In the genomic region with DNA sequence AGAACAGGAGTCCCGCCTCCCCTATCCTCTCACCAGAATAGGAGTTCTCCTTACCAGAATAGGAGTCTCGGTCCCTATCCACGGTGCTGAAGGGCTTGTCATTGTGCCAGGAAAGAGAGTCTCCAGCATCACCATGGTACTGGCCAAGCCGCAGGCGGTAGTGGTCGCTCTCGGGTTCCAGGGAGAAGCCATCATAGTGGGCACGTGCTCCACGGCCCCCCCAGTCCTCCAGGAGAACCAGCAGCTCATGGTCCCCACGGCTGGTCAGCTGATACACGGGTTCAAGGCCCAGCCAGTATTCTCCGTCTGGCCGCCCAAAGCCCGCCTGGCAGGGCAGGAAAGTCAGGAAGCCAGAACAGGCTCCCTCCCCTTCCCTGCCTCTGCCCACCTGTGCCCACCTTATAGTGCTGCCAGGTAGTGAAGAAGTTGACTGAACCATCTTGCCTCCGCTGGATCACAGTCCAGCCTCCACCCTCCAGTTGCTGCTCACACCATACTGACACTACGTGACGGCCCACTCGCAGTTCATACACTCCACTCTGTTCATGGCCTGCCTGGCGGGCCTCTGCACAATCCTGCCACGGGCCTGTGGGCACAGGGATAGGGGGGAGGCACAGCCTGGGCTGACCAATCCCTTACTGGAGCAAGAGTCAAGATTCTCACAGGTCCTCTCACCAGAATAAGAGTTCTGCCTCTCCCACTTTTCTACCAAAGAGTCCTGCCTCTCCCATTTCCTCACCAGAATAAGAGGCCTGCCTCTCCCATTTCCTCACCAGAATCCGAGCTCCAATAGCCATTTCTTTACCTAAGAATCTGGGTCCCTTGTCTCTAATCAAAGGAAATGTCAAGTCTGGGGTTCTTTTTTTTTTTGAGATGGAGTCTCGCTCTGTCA, we compare ENCODE assay signal across 16 cellular contexts. TPM values are rescaled to one million over a fixed set of nuclear protein-coding genes. Genes with fewer than 3 reads are reported as not detected.
DNase-seq lines count a peak whose midpoint lies in the region; ATAC-seq and TF ChIP-seq lines count a peak whose summit lies in the region.
"Had no signal": no experiment of that assay in that cellular context is flagged by ENCODE, and none has a peak within 500 bp of the region (broad histone marks: within the 10 kb centered on the region; RNA-seq: fewer than 3 reads in every experiment).

No MANE protein-coding gene starts in this region.

- H4K20me1 ChIP-seq in GM23338 (replicated peaks; ENCODE audit: insufficient read depth), result no peaks in the 10 kb centered on the region; the same call in 1 of the 2 replicates

- H3K27me3 Mint-ChIP-seq in GM23338 (ENCODE audit: insufficient read depth, low read depth, poor library complexity), result peaks cover 28% of the 10 kb centered on the region
- H3K27me3 Mint-ChIP-seq in memory B cell, result no peaks in the 10 kb centered on the region
- H3K27me3 Mint-ChIP-seq in CD8-positive, alpha-beta memory T cell, result no peaks in the 10 kb centered on the region

- no peak overlapping the region for H2AFZ ChIP-seq in GM23338

- H3K9me2 ChIP-seq in GM23338 (ENCODE audit: insufficient read depth), result no peaks in the 10 kb centered on the region

- H3K4me1 Mint-ChIP-seq in GM23338 (no peaks in the 10 kb centered on the region; the same call in 2 of the 3 replicates), memory B cell (peaks cover 25% of the 10 kb centered on the region)
- peaks cover 10 to 37% (median 20%) of the 10 kb centered on the region in 3 donors for H3K4me1 Mint-ChIP-seq in CD8-positive, alpha-beta memory T cell

- H3K36me3 Mint-ChIP-seq in GM23338 (ENCODE audit: low read depth) (peaks cover 15% of the 10 kb centered on the region), memory B cell (peaks cover 29% of the 10 kb centered on the region)
- peaks cover 0 to 46% (median 10%) of the 10 kb centered on the region in 3 donors for H3K36me3 Mint-ChIP-seq in CD8-positive, alpha-beta memory T cell

- H3K79me2 ChIP-seq in GM23338 (replicated peaks; ENCODE audit: insufficient read depth), result no peaks in the 10 kb centered on the region

- H3K4me2 ChIP-seq in GM23338, result no peak overlapping the region

- H3K27ac Mint-ChIP-seq in GM23338 (no peak overlapping the region), memory B cell (peak overlapping the region; percentile 89)
- H3K27ac Mint-ChIP-seq in CD8-positive, alpha-beta memory T cell, result peak overlapping the region in 2 of 8 donors; percentile 29 to 88

- H3K36me3 ChIP-seq in GM23338 (ENCODE audit: insufficient read depth) (no peaks in the 10 kb centered on the region), adrenal gland (replicated peaks in 1 of 2) (peaks cover 0 to 35% of the 10 kb centered on the region in 2 donors)
- H3K36me3 ChIP-seq in CD8-positive, alpha-beta memory T cell (ENCODE audit: insufficient read depth, low read length), result peaks cover 13% of the 10 kb centered on the region

- H3K4me3 Mint-ChIP-seq in GM23338 (no peak overlapping the region), memory B cell (no peak overlapping the region)
- H3K4me3 Mint-ChIP-seq in CD8-positive, alpha-beta memory T cell, result peak overlapping the region in 1 of 7 donors; percentile 42

- DNase-seq in Daoy (ENCODE audit: low read depth) (peak; percentile 9), GM23338 (ENCODE audit: low spot score) (peak; percentile 54), adrenal gland (peak in 4 of 7 donors; percentile 15 to 58 (median 30)), memory B cell (ENCODE audit: low spot score in 2 of 2) (no peak), CD1c-positive myeloid dendritic cell (ENCODE audit: extremely low spot score) (no peak), NCI-H526 (lab: John Stamatoyannopoulos, UW) (no peak)
- DNase-seq in CD8-positive, alpha-beta memory T cell, result no peak
- DNase-seq: activated CD4-positive, alpha-beta T cell treated with anti-CD3 and anti-CD28 coated beads, Interleukin-2, amount 50 U/mL, for 4 hours; amygdala; cerebellar nuclear complex; MG63; NCI-H2081; NCI-H774; RPMI8226; stimulated activated CD4-positive, alpha-beta T cell treated with anti-CD3 and anti-CD28 coated beads, Interleukin-1b, Interleukin-23, amount 100 ng/mL, for 48 hours had no signal

- no peak for TF ChIP-seq CTCF in GM23338 (conservative IDR thresholded peaks at IDR 0.05; ENCODE audit: low read depth in 2 of 2)
- no peak for TF ChIP-seq CTCF in adrenal gland (IDR thresholded peaks at IDR 0.05)

- H3K27ac ChIP-seq in GM23338 (ENCODE audit: low read depth), result no peak overlapping the region
- H3K27ac ChIP-seq in adrenal gland, result no peak overlapping the region
- H3K27ac ChIP-seq in CD8-positive, alpha-beta memory T cell (ENCODE audit: low read depth, low read length), result no peak overlapping the region

- POLR2A ChIA-PET in CD8-positive, alpha-beta memory T cell (lab: Charles Lee), result no interaction called here

- 85 to 91% (median 89%) methylated on average over 11 to 22 of the region's 22 CpGs for WGBS in adrenal gland, 4 donors

- no peaks in the 10 kb centered on the region for H3K9me3 ChIP-seq in adrenal gland (replicated peaks in 1 of 3)
- no peaks in the 10 kb centered on the region for H3K9me3 ChIP-seq in CD8-positive, alpha-beta memory T cell (ENCODE audit: low read length)
- H3K9me3 ChIP-seq: MG63 had no signal

- peaks cover 29% of the 10 kb centered on the region for H3K27me3 ChIP-seq in GM23338 (ENCODE audit: insufficient read depth)
- H3K27me3 ChIP-seq in adrenal gland, result no peaks in the 10 kb centered on the region
- H3K27me3 ChIP-seq in CD8-positive, alpha-beta memory T cell (ENCODE audit: insufficient read depth, low read length, poor library complexity, severe bottlenecking), result no peaks in the 10 kb centered on the region

- ATAC-seq in GM23338 (no peak), memory B cell (ENCODE audit: low read depth) (no peak)

- intact Hi-C loops in adrenal gland (cut with DNase I), result no loop called here

- H3K4me3 ChIP-seq in GM23338, result no peak overlapping the region
- no peak overlapping the region for H3K4me3 ChIP-seq in adrenal gland
- no peak overlapping the region for H3K4me3 ChIP-seq in CD8-positive, alpha-beta memory T cell (ENCODE audit: low read length)
- H3K4me3 ChIP-seq: MG63 had no signal

- no peak for TF ChIP-seq POLR2A in adrenal gland (IDR thresholded peaks at IDR 0.05)

- peaks cover 5% of the 10 kb centered on the region for H3F3A ChIP-seq in GM23338 (replicated peaks; ENCODE audit: low read depth)

- H3K4me1 ChIP-seq in GM23338 (ENCODE audit: insufficient read depth) (no peaks in the 10 kb centered on the region; the same call in 1 of the 2 replicates), adrenal gland (replicated peaks in 1 of 2) (peaks cover 8 to 13% of the 10 kb centered on the region in 2 donors)
- peaks cover 22% of the 10 kb centered on the region for H3K4me1 ChIP-seq in CD8-positive, alpha-beta memory T cell (ENCODE audit: insufficient read depth, low read length)

- H3K9me3 Mint-ChIP-seq in GM23338 (no peaks in the 10 kb centered on the region; the same call in 2 of the 3 replicates), memory B cell (no peaks in the 10 kb centered on the region)
- peaks cover 0 to 2% (median 0%) of the 10 kb centered on the region in 5 donors for H3K9me3 Mint-ChIP-seq in CD8-positive, alpha-beta memory T cell

- CTCF ChIA-PET in CD8-positive, alpha-beta memory T cell (lab: Charles Lee), result interaction anchor here (11.6 kb wide), 1 partner anchor 19 kb away, joined by 194 read pairs; a partner anchor contains a TSS

RNA-seq across cellular contexts. Expression of a gene that starts 7.4 kb away (rescaled TPM):
- total RNA-seq in Daoy (2014; rRNA removed; shearing (Covaris generic)), result 11.1 and 11.4 TPM in 2 replicates
- total RNA-seq in GM23338 (2014; rRNA removed; shearing (Covaris generic)), result 21.9 and 31.7 TPM in 2 replicates
- polyA plus RNA-seq in GM23338 (2016; fragmentation: Nextera tagmentation; extraction: Ambion mirVana) (32.1 and 33.6 TPM in 2 replicates), adrenal gland (100 to 1,000 TPM in 1 of 3 donors, 10 to 100 TPM in 2; 18.6 to 116 (median 85.5) TPM)
- 10 to 100 TPM; 27.9 to 50.6 (median 42.3) TPM for total RNA-seq in adrenal gland
- total RNA-seq in CD8-positive, alpha-beta memory T cell, result 10 to 100 TPM; 41.5 to 45.2 TPM
- 68.1 TPM for polyA plus RNA-seq in CD8-positive, alpha-beta memory T cell

RNA-seq across cellular contexts. Expression of a gene that starts 8.9 kb away (rescaled TPM):
- 0.69 TPM in 1 of 2 replicates, not detected in the other for total RNA-seq in Daoy (2014; rRNA removed; shearing (Covaris generic))
- not detected in 2 replicates for total RNA-seq in GM23338 (2014; rRNA removed; shearing (Covaris generic))
- 0.17 TPM in 1 of 2 replicates, not detected in the other for polyA plus RNA-seq in GM23338 (2016; fragmentation: Nextera tagmentation; extraction: Ambion mirVana)
- 1 to 10 TPM in 3 of 8 donors, under 1 TPM in 5; 0.12 to 3.2 (median 0.48) TPM for total RNA-seq in adrenal gland
- polyA plus RNA-seq in adrenal gland, result 1 to 10 TPM in 2 of 3 donors, under 1 TPM in 1; 0.16 to 1.9 (median 1.5) TPM
- total RNA-seq in CD8-positive, alpha-beta memory T cell, result 1 to 10 TPM; 6.6 to 7.7 TPM
- polyA plus RNA-seq in CD8-positive, alpha-beta memory T cell, result 0.35 TPM
- total RNA-seq: endothelial cell of umbilical vein had no signal

RNA-seq across cellular contexts. Expression of a gene that starts 12.6 kb away (rescaled TPM):
- total RNA-seq in Daoy (2014; rRNA removed; shearing (Covaris generic)), result 55.3 and 68.6 TPM in 2 replicates
- 56.5 and 71.8 TPM in 2 replicates for total RNA-seq in GM23338 (2014; rRNA removed; shearing (Covaris generic))
- polyA plus RNA-seq in GM23338 (2016; fragmentation: Nextera tagmentation; extraction: Ambion mirVana) (76.9 and 81.9 TPM in 2 replicates), adrenal gland (10 to 100 TPM; 21.2 to 98.7 (median 68.0) TPM)
- total RNA-seq in adrenal gland, result 10 to 100 TPM; 18.2 to 44.8 (median 28.8) TPM
- total RNA-seq in CD8-positive, alpha-beta memory T cell, result 100 to 1,000 TPM; 273 to 284 TPM
- 47.4 TPM for polyA plus RNA-seq in CD8-positive, alpha-beta memory T cell

RNA-seq across cellular contexts. Expression of a gene that starts 18.0 kb away (rescaled TPM):
- 3.4 and 3.6 TPM in 2 replicates for total RNA-seq in Daoy (2014; rRNA removed; shearing (Covaris generic))
- 1.2 and 4.0 TPM in 2 replicates for total RNA-seq in GM23338 (2014; rRNA removed; shearing (Covaris generic))
- polyA plus RNA-seq in GM23338 (2016; fragmentation: Nextera tagmentation; extraction: Ambion mirVana), result 3.4 and 4.3 TPM in 2 replicates
- total RNA-seq in adrenal gland, result 10 to 100 TPM in 1 of 8 donors, 1 to 10 TPM in 7; 2.0 to 10.5 (median 6.5) TPM
- polyA plus RNA-seq in adrenal gland, result 10 to 100 TPM in 2 of 3 donors, under 1 TPM in 1; 0.77 to 21.5 (median 13.0) TPM
- 10 to 100 TPM; 53.7 to 58.1 TPM for total RNA-seq in CD8-positive, alpha-beta memory T cell
- 7.4 TPM for polyA plus RNA-seq in CD8-positive, alpha-beta memory T cell

RNA-seq across cellular contexts. Expression of a gene that starts 26.2 kb away (rescaled TPM):
- 376 and 400 TPM in 2 replicates for total RNA-seq in Daoy (2014; rRNA removed; shearing (Covaris generic))
- 299 and 328 TPM in 2 replicates for total RNA-seq in GM23338 (2014; rRNA removed; shearing (Covaris generic))
- polyA plus RNA-seq in GM23338 (2016; fragmentation: Nextera tagmentation; extraction: Ambion mirVana), result 238 and 244 TPM in 2 replicates
- total RNA-seq in adrenal gland, result 100 to 1,000 TPM; 177 to 341 (median 266) TPM
- 100 to 1,000 TPM; 205 to 225 (median 206) TPM for polyA plus RNA-seq in adrenal gland
- total RNA-seq in CD8-positive, alpha-beta memory T cell, result 100 to 1,000 TPM; 336 to 348 TPM
- polyA plus RNA-seq in CD8-positive, alpha-beta memory T cell, result 259 TPM

Comparison
In these comparisons a context has a peak if more than half of its experiments do, and no peak if none do; other contexts are left out.
1. DNase-seq: peak in Daoy (single experiment), GM23338 (single experiment) and adrenal gland (4 of 7); none in memory B cell (0 of 2), CD8-positive, alpha-beta memory T cell (0 of 5), CD1c-positive myeloid dendritic cell (single experiment) and NCI-H526 (0 of 2).